1 cellular context compared by ENCODE assay signal in the genomic region with DNA sequence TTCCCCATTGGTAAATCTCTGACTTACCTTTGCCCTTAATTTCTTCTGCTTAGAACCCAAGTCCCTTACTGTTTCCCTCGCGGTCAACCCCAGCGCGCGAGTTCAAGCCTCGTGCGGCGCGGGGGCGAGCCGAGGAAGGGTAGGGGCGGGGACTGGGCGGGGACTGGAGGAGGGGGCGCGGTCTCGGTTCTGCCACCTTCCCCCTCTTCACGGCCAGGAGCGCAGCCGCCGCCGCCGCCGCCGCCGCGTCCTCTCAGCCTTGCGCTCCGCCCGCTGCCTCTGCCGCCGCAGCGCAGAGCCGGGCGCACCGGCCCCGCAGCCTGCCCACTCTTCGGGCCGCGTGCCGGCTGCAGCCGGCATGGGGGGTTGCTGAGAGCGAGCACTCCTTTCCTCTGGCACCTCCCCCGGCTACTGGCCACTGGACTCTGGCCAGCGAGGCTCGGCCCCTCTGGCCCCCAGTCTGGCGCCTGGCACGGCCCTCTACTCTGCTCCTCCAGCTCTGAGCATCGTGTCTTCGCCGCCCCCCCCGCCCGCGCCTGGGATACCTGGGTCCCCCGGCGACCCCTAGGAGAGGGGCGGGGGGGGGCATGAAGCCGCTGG.
TF ChIP-seq lines count a peak whose summit lies in the region.

A gene with protein sequence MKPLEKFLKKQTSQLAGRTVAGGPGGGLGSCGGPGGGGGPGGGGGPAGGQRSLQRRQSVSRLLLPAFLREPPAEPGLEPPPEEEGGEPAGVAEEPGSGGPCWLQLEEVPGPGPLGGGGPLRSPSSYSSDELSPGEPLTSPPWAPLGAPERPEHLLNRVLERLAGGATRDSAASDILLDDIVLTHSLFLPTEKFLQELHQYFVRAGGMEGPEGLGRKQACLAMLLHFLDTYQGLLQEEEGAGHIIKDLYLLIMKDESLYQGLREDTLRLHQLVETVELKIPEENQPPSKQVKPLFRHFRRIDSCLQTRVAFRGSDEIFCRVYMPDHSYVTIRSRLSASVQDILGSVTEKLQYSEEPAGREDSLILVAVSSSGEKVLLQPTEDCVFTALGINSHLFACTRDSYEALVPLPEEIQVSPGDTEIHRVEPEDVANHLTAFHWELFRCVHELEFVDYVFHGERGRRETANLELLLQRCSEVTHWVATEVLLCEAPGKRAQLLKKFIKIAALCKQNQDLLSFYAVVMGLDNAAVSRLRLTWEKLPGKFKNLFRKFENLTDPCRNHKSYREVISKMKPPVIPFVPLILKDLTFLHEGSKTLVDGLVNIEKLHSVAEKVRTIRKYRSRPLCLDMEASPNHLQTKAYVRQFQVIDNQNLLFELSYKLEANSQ (plus strand): TSS at position 196 of the 600 bp plus-strand sequence. CDS start 392 bp downstream, at position 588.

TF ChIP-seq in K562, 482 proteins besides CTCF, POLR2A, EP300 and RAD21 (continued from another document and continues in another):
- TF ChIP-seq, protein P1, sequence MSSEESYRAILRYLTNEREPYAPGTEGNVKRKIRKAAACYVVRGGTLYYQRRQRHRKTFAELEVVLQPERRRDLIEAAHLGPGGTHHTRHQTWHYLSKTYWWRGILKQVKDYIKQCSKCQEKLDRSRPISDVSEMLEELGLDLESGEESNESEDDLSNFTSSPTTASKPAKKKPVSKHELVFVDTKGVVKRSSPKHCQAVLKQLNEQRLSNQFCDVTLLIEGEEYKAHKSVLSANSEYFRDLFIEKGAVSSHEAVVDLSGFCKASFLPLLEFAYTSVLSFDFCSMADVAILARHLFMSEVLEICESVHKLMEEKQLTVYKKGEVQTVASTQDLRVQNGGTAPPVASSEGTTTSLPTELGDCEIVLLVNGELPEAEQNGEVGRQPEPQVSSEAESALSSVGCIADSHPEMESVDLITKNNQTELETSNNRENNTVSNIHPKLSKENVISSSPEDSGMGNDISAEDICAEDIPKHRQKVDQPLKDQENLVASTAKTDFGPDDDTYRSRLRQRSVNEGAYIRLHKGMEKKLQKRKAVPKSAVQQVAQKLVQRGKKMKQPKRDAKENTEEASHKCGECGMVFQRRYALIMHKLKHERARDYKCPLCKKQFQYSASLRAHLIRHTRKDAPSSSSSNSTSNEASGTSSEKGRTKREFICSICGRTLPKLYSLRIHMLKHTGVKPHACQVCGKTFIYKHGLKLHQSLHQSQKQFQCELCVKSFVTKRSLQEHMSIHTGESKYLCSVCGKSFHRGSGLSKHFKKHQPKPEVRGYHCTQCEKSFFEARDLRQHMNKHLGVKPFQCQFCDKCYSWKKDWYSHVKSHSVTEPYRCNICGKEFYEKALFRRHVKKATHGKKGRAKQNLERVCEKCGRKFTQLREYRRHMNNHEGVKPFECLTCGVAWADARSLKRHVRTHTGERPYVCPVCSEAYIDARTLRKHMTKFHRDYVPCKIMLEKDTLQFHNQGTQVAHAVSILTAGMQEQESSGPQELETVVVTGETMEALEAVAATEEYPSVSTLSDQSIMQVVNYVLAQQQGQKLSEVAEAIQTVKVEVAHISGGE (CRISPR knock-in tag; IDR thresholded peaks at IDR 0.05): no peak
- peak; percentile 35; the same call in 1 of the 2 replicates for TF ChIP-seq EP400 (IDR thresholded peaks at IDR 0.05)
- no peak for TF ChIP-seq ELF1 (tag; IDR thresholded peaks at IDR 0.05)
- TF ChIP-seq ZNF436 (CRISPR knock-in tag; IDR thresholded peaks at IDR 0.05): no peak
- TF ChIP-seq, protein P2, sequence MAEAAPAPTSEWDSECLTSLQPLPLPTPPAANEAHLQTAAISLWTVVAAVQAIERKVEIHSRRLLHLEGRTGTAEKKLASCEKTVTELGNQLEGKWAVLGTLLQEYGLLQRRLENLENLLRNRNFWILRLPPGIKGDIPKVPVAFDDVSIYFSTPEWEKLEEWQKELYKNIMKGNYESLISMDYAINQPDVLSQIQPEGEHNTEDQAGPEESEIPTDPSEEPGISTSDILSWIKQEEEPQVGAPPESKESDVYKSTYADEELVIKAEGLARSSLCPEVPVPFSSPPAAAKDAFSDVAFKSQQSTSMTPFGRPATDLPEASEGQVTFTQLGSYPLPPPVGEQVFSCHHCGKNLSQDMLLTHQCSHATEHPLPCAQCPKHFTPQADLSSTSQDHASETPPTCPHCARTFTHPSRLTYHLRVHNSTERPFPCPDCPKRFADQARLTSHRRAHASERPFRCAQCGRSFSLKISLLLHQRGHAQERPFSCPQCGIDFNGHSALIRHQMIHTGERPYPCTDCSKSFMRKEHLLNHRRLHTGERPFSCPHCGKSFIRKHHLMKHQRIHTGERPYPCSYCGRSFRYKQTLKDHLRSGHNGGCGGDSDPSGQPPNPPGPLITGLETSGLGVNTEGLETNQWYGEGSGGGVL (CRISPR knock-in tag; IDR thresholded peaks at IDR 0.05): no peak
- TF ChIP-seq TCF7 (IDR thresholded peaks at IDR 0.05; ENCODE audit: borderline replicate concordance): no peak
- TF ChIP-seq ELF4 (CRISPR knock-in tag; IDR thresholded peaks at IDR 0.05): no peak
- TF ChIP-seq MCM7 (IDR thresholded peaks at IDR 0.05): no peak
- TF ChIP-seq POLR2AphosphoS2 (IDR thresholded peaks at IDR 0.05; ENCODE audit: low read length): no peak
- TF ChIP-seq, protein P3, sequence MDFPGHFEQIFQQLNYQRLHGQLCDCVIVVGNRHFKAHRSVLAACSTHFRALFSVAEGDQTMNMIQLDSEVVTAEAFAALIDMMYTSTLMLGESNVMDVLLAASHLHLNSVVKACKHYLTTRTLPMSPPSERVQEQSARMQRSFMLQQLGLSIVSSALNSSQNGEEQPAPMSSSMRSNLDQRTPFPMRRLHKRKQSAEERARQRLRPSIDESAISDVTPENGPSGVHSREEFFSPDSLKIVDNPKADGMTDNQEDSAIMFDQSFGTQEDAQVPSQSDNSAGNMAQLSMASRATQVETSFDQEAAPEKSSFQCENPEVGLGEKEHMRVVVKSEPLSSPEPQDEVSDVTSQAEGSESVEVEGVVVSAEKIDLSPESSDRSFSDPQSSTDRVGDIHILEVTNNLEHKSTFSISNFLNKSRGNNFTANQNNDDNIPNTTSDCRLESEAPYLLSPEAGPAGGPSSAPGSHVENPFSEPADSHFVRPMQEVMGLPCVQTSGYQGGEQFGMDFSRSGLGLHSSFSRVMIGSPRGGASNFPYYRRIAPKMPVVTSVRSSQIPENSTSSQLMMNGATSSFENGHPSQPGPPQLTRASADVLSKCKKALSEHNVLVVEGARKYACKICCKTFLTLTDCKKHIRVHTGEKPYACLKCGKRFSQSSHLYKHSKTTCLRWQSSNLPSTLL (IDR thresholded peaks at IDR 0.05): no peak
- no peak for TF ChIP-seq ILK (tag; IDR thresholded peaks at IDR 0.05; ENCODE audit: borderline replicate concordance, low read depth)
- no peak for TF ChIP-seq HDAC8 (tag; IDR thresholded peaks at IDR 0.05)
- no peak for TF ChIP-seq CBX2 (IDR thresholded peaks at IDR 0.05; ENCODE audit: insufficient read depth, low read length, poor library complexity, severe bottlenecking)
- TF ChIP-seq TAF7 (tag; IDR thresholded peaks at IDR 0.05): no peak
- TF ChIP-seq CBFA2T3 (IDR thresholded peaks at IDR 0.05): no peak
- no peak for TF ChIP-seq PHB (CRISPR knock-in tag; IDR thresholded peaks at IDR 0.05)
- TF ChIP-seq, protein P4, sequence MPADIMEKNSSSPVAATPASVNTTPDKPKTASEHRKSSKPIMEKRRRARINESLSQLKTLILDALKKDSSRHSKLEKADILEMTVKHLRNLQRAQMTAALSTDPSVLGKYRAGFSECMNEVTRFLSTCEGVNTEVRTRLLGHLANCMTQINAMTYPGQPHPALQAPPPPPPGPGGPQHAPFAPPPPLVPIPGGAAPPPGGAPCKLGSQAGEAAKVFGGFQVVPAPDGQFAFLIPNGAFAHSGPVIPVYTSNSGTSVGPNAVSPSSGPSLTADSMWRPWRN (IDR thresholded peaks at IDR 0.05; ENCODE audit: low read depth): no peak
- no peak for TF ChIP-seq TAF9B (IDR thresholded peaks at IDR 0.05; ENCODE audit: partially characterized antibody)
- no peak for TF ChIP-seq ZNF584 (CRISPR knock-in tag; IDR thresholded peaks at IDR 0.05; ENCODE audit: low read depth)
- TF ChIP-seq, protein P5, sequence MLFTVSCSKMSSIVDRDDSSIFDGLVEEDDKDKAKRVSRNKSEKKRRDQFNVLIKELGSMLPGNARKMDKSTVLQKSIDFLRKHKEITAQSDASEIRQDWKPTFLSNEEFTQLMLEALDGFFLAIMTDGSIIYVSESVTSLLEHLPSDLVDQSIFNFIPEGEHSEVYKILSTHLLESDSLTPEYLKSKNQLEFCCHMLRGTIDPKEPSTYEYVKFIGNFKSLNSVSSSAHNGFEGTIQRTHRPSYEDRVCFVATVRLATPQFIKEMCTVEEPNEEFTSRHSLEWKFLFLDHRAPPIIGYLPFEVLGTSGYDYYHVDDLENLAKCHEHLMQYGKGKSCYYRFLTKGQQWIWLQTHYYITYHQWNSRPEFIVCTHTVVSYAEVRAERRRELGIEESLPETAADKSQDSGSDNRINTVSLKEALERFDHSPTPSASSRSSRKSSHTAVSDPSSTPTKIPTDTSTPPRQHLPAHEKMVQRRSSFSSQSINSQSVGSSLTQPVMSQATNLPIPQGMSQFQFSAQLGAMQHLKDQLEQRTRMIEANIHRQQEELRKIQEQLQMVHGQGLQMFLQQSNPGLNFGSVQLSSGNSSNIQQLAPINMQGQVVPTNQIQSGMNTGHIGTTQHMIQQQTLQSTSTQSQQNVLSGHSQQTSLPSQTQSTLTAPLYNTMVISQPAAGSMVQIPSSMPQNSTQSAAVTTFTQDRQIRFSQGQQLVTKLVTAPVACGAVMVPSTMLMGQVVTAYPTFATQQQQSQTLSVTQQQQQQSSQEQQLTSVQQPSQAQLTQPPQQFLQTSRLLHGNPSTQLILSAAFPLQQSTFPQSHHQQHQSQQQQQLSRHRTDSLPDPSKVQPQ (CRISPR knock-in tag; IDR thresholded peaks at IDR 0.05; ENCODE audit: borderline replicate concordance): no peak
- no peak for TF ChIP-seq CAMTA2 (CRISPR knock-in tag; conservative IDR thresholded peaks at IDR 0.05)
- TF ChIP-seq HMG20B (CRISPR knock-in tag; IDR thresholded peaks at IDR 0.05): no peak
- TF ChIP-seq HMGN3 (IDR thresholded peaks at IDR 0.05; ENCODE audit: borderline replicate concordance, extremely low read depth, insufficient read length, low read depth, low read length): no peak
- TF ChIP-seq NBN (IDR thresholded peaks at IDR 0.05; ENCODE audit: low read depth): no peak
- TF ChIP-seq, protein P6, sequence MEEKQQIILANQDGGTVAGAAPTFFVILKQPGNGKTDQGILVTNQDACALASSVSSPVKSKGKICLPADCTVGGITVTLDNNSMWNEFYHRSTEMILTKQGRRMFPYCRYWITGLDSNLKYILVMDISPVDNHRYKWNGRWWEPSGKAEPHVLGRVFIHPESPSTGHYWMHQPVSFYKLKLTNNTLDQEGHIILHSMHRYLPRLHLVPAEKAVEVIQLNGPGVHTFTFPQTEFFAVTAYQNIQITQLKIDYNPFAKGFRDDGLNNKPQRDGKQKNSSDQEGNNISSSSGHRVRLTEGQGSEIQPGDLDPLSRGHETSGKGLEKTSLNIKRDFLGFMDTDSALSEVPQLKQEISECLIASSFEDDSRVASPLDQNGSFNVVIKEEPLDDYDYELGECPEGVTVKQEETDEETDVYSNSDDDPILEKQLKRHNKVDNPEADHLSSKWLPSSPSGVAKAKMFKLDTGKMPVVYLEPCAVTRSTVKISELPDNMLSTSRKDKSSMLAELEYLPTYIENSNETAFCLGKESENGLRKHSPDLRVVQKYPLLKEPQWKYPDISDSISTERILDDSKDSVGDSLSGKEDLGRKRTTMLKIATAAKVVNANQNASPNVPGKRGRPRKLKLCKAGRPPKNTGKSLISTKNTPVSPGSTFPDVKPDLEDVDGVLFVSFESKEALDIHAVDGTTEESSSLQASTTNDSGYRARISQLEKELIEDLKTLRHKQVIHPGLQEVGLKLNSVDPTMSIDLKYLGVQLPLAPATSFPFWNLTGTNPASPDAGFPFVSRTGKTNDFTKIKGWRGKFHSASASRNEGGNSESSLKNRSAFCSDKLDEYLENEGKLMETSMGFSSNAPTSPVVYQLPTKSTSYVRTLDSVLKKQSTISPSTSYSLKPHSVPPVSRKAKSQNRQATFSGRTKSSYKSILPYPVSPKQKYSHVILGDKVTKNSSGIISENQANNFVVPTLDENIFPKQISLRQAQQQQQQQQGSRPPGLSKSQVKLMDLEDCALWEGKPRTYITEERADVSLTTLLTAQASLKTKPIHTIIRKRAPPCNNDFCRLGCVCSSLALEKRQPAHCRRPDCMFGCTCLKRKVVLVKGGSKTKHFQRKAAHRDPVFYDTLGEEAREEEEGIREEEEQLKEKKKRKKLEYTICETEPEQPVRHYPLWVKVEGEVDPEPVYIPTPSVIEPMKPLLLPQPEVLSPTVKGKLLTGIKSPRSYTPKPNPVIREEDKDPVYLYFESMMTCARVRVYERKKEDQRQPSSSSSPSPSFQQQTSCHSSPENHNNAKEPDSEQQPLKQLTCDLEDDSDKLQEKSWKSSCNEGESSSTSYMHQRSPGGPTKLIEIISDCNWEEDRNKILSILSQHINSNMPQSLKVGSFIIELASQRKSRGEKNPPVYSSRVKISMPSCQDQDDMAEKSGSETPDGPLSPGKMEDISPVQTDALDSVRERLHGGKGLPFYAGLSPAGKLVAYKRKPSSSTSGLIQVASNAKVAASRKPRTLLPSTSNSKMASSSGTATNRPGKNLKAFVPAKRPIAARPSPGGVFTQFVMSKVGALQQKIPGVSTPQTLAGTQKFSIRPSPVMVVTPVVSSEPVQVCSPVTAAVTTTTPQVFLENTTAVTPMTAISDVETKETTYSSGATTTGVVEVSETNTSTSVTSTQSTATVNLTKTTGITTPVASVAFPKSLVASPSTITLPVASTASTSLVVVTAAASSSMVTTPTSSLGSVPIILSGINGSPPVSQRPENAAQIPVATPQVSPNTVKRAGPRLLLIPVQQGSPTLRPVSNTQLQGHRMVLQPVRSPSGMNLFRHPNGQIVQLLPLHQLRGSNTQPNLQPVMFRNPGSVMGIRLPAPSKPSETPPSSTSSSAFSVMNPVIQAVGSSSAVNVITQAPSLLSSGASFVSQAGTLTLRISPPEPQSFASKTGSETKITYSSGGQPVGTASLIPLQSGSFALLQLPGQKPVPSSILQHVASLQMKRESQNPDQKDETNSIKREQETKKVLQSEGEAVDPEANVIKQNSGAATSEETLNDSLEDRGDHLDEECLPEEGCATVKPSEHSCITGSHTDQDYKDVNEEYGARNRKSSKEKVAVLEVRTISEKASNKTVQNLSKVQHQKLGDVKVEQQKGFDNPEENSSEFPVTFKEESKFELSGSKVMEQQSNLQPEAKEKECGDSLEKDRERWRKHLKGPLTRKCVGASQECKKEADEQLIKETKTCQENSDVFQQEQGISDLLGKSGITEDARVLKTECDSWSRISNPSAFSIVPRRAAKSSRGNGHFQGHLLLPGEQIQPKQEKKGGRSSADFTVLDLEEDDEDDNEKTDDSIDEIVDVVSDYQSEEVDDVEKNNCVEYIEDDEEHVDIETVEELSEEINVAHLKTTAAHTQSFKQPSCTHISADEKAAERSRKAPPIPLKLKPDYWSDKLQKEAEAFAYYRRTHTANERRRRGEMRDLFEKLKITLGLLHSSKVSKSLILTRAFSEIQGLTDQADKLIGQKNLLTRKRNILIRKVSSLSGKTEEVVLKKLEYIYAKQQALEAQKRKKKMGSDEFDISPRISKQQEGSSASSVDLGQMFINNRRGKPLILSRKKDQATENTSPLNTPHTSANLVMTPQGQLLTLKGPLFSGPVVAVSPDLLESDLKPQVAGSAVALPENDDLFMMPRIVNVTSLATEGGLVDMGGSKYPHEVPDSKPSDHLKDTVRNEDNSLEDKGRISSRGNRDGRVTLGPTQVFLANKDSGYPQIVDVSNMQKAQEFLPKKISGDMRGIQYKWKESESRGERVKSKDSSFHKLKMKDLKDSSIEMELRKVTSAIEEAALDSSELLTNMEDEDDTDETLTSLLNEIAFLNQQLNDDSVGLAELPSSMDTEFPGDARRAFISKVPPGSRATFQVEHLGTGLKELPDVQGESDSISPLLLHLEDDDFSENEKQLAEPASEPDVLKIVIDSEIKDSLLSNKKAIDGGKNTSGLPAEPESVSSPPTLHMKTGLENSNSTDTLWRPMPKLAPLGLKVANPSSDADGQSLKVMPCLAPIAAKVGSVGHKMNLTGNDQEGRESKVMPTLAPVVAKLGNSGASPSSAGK (IDR thresholded peaks at IDR 0.05): peak; percentile 83
- no peak for TF ChIP-seq WHSC1 (IDR thresholded peaks at IDR 0.05; ENCODE audit: low read length)
- peak in 1 of 2 experiments; percentile 60; a peak in 1 of 3 replicates for TF ChIP-seq CBX3 (IDR thresholded peaks at IDR 0.05; ENCODE audit: borderline replicate concordance in 1 of 2, low read length in 2 of 2)
- no peak for TF ChIP-seq SPI1 (IDR thresholded peaks at IDR 0.05; ENCODE audit: borderline replicate concordance, low read depth, low read length)
